Comparison of ENCODE assay signal across 8 cellular contexts in genomic region chr19:47284324-47284899, GRCh38. TPM values are rescaled to one million over a fixed set of nuclear protein-coding genes. Genes with fewer than 3 reads are reported as not detected.
DNase-seq lines count a peak whose midpoint lies in the region; ATAC-seq and TF ChIP-seq lines count a peak whose summit lies in the region.

No MANE protein-coding gene starts in this region.

- peaks cover 10% of the 10 kb centered on the region for H3K36me3 Mint-ChIP-seq in activated naive CD8-positive, alpha-beta T cell treated with anti-CD3 and anti-CD28 coated beads, Interleukin-2, amount 10 ng/mL, durations not matched to agents 7 days and 5 days
- H3K36me3 Mint-ChIP-seq in activated naive CD8-positive, alpha-beta T cell treated with anti-CD3 and anti-CD28 coated beads for 36 hours = peaks cover 4% of the 10 kb centered on the region

- TF ChIP-seq CTCF in RWPE2 (IDR thresholded peaks at IDR 0.05; ENCODE audit: poor library complexity, severe bottlenecking) = peak; percentile 92

- no peaks in the 10 kb centered on the region for H3K9me3 ChIP-seq in RWPE2 (ENCODE audit: severe bottlenecking)

- H3K4me1 ChIP-seq in RWPE2 (ENCODE audit: insufficient read depth, poor library complexity, severe bottlenecking) = no peaks in the 10 kb centered on the region

- H3K27me3 ChIP-seq in RWPE2 (ENCODE audit: insufficient read depth, poor library complexity, severe bottlenecking) = no peaks in the 10 kb centered on the region

- POLR2A ChIA-PET in activated naive CD8-positive, alpha-beta T cell treated with anti-CD3 and anti-CD28 coated beads, Interleukin-2, amount 10 ng/mL, durations not matched to agents 7 days and 5 days (lab: Charles Lee) = interaction anchor here (1.0 kb wide), 1 partner anchor 10 kb away, joined by 4 read pairs; no protein-coding TSS in a partner anchor

- no peaks in the 10 kb centered on the region for H3K27me3 Mint-ChIP-seq in activated naive CD8-positive, alpha-beta T cell treated with anti-CD3 and anti-CD28 coated beads, Interleukin-2, amount 10 ng/mL, durations not matched to agents 7 days and 5 days
- H3K27me3 Mint-ChIP-seq in activated naive CD8-positive, alpha-beta T cell treated with anti-CD3 and anti-CD28 coated beads for 36 hours = no peaks in the 10 kb centered on the region

- no peak overlapping the region for H3K4me3 ChIP-seq in RWPE2 (ENCODE audit: severe bottlenecking)

- H3K4me3 Mint-ChIP-seq in activated naive CD8-positive, alpha-beta T cell treated with anti-CD3 and anti-CD28 coated beads, Interleukin-2, amount 10 ng/mL, durations not matched to agents 7 days and 5 days = no peak overlapping the region
- H3K4me3 Mint-ChIP-seq in activated naive CD8-positive, alpha-beta T cell treated with anti-CD3 and anti-CD28 coated beads for 36 hours = no peak overlapping the region

- H3K9me3 Mint-ChIP-seq in activated naive CD8-positive, alpha-beta T cell treated with anti-CD3 and anti-CD28 coated beads, Interleukin-2, amount 10 ng/mL, durations not matched to agents 7 days and 5 days = no peaks in the 10 kb centered on the region
- no peaks in the 10 kb centered on the region for H3K9me3 Mint-ChIP-seq in activated naive CD8-positive, alpha-beta T cell treated with anti-CD3 and anti-CD28 coated beads for 36 hours

- peaks cover 4% of the 10 kb centered on the region for H3K4me1 Mint-ChIP-seq in activated naive CD8-positive, alpha-beta T cell treated with anti-CD3 and anti-CD28 coated beads, Interleukin-2, amount 10 ng/mL, durations not matched to agents 7 days and 5 days
- peaks cover 9% of the 10 kb centered on the region for H3K4me1 Mint-ChIP-seq in activated naive CD8-positive, alpha-beta T cell treated with anti-CD3 and anti-CD28 coated beads for 36 hours

- ATAC-seq in activated naive CD8-positive, alpha-beta T cell treated with anti-CD3 and anti-CD28 coated beads, Interleukin-2, amount 10 ng/mL, durations not matched to agents 7 days and 5 days (ENCODE audit: low read depth) = peak; percentile 37
- ATAC-seq in RWPE2 (ENCODE audit: low read depth) (0 out of 3 replicates have a peak, but pooled peaks have one; percentile 22), HG02759 (IDR thresholded peaks at IDR 0.05; ENCODE audit: unreplicated experiment) (no peak)

- H3K27ac ChIP-seq in RWPE2 (ENCODE audit: poor library complexity, severe bottlenecking) = no peak overlapping the region

- no peak overlapping the region for H3K27ac Mint-ChIP-seq in activated naive CD8-positive, alpha-beta T cell treated with anti-CD3 and anti-CD28 coated beads, Interleukin-2, amount 10 ng/mL, durations not matched to agents 7 days and 5 days
- H3K27ac Mint-ChIP-seq in activated naive CD8-positive, alpha-beta T cell treated with anti-CD3 and anti-CD28 coated beads for 36 hours = no peak overlapping the region

- H3K36me3 ChIP-seq in RWPE2 (ENCODE audit: low read depth) = no peaks in the 10 kb centered on the region

- DNase-seq in activated naive CD8-positive, alpha-beta T cell treated with anti-CD3 and anti-CD28 coated beads, Interleukin-2, amount 10 ng/mL, durations not matched to agents 7 days and 5 days = no peak
- no peak for DNase-seq in activated naive CD8-positive, alpha-beta T cell treated with anti-CD3 and anti-CD28 coated beads for 36 hours
- DNase-seq in M059J (ENCODE audit: low read depth) (peak; percentile 56), RWPE2 (ENCODE audit: low spot score) (no peak), dedifferentiated amniotic fluid mesenchymal stem cell (ENCODE audit: extremely low spot score) (peak; percentile 67), midbrain (lab: John Stamatoyannopoulos, UW) (peak; percentile 51), cortex of kidney (lab: John Stamatoyannopoulos, UW) (no peak)

RNA-seq across cellular contexts. Expression of gene INAFM1, which starts 9.7 kb away (rescaled TPM):
- total RNA-seq in activated naive CD8-positive, alpha-beta T cell treated with anti-CD3 and anti-CD28 coated beads, Interleukin-2, amount 10 ng/mL, durations not matched to agents 7 days and 5 days = 10 to 100 TPM; 14.2 to 15.4 TPM
- 10 to 100 TPM in 1 of 2 experiments, 1 to 10 TPM in 1; 9.8 to 10.6 TPM for total RNA-seq in activated naive CD8-positive, alpha-beta T cell treated with anti-CD3 and anti-CD28 coated beads for 36 hours
- 1.9 and 6.0 TPM in 2 replicates for total RNA-seq in M059J (2014; rRNA removed; shearing (Covaris generic))

RNA-seq across cellular contexts. Expression of gene C5AR1, which starts 25.2 kb away (rescaled TPM):
- 1 to 10 TPM; 4.0 to 4.6 TPM for total RNA-seq in activated naive CD8-positive, alpha-beta T cell treated with anti-CD3 and anti-CD28 coated beads, Interleukin-2, amount 10 ng/mL, durations not matched to agents 7 days and 5 days
- total RNA-seq in activated naive CD8-positive, alpha-beta T cell treated with anti-CD3 and anti-CD28 coated beads for 36 hours = 1 to 10 TPM; 1.4 to 1.8 TPM
- total RNA-seq in M059J (2014; rRNA removed; shearing (Covaris generic)) = 0.05 TPM in 1 of 2 replicates, not detected in the other

RNA-seq across cellular contexts. Expression of gene CCDC9, which starts 28.1 kb away (rescaled TPM):
- 10 to 100 TPM; 37.8 to 39.6 TPM for total RNA-seq in activated naive CD8-positive, alpha-beta T cell treated with anti-CD3 and anti-CD28 coated beads, Interleukin-2, amount 10 ng/mL, durations not matched to agents 7 days and 5 days
- total RNA-seq in activated naive CD8-positive, alpha-beta T cell treated with anti-CD3 and anti-CD28 coated beads for 36 hours = 10 to 100 TPM; 28.4 to 29.3 TPM
- total RNA-seq in M059J (2014; rRNA removed; shearing (Covaris generic)) = 2.1 and 6.0 TPM in 2 replicates

RNA-seq across cellular contexts. Expression of gene C5AR2, which starts 47.6 kb away (rescaled TPM):
- under 1 TPM; 0.72 to 0.85 TPM for total RNA-seq in activated naive CD8-positive, alpha-beta T cell treated with anti-CD3 and anti-CD28 coated beads, Interleukin-2, amount 10 ng/mL, durations not matched to agents 7 days and 5 days
- total RNA-seq in activated naive CD8-positive, alpha-beta T cell treated with anti-CD3 and anti-CD28 coated beads for 36 hours = not detected
- 0.39 and 0.91 TPM in 2 replicates for total RNA-seq in M059J (2014; rRNA removed; shearing (Covaris generic))

RNA-seq across cellular contexts. Expression of gene BBC3, which starts 53.4 kb away (rescaled TPM):
- 10 to 100 TPM; 29.5 to 29.9 TPM for total RNA-seq in activated naive CD8-positive, alpha-beta T cell treated with anti-CD3 and anti-CD28 coated beads, Interleukin-2, amount 10 ng/mL, durations not matched to agents 7 days and 5 days
- total RNA-seq in activated naive CD8-positive, alpha-beta T cell treated with anti-CD3 and anti-CD28 coated beads for 36 hours = 10 to 100 TPM; 12.5 to 13.3 TPM
- 1.9 and 5.0 TPM in 2 replicates for total RNA-seq in M059J (2014; rRNA removed; shearing (Covaris generic))

Comparison
In these comparisons a context has a peak if more than half of its experiments do, and no peak if none do; other contexts are left out.
1. DNase-seq: peak in M059J (single experiment), dedifferentiated amniotic fluid mesenchymal stem cell (single experiment) and midbrain (single experiment); none in activated naive CD8-positive, alpha-beta T cell treated with anti-CD3 and anti-CD28 coated beads, Interleukin-2, amount 10 ng/mL, durations not matched to agents 7 days and 5 days (single experiment), activated naive CD8-positive, alpha-beta T cell treated with anti-CD3 and anti-CD28 coated beads for 36 hours (single experiment), RWPE2 (single experiment) and cortex of kidney (single experiment).